In genomic region chr17:3959295-3959899, GRCh38 we compare ENCODE assay signal across 9 cellular contexts. TPM values are rescaled to one million over a fixed set of nuclear protein-coding genes. Genes with fewer than 3 reads are reported as not detected.
DNase-seq lines count a peak whose midpoint lies in the region; ATAC-seq and TF ChIP-seq lines count a peak whose summit lies in the region.
"Had no signal": no experiment of that assay in that cellular context is flagged by ENCODE, and none has a peak within 500 bp of the region (broad histone marks: within the 10 kb centered on the region; RNA-seq: fewer than 3 reads in every experiment).

No MANE protein-coding gene starts in this region.

- no peak for TF ChIP-seq CTCF in AG04450 (IDR thresholded peaks at IDR 0.05; ENCODE audit: low read depth, low read length)

- peaks cover 0 to 3% (median 2%) of the 10 kb centered on the region in 3 donors for H3K27me3 Mint-ChIP-seq in immature natural killer cell (ENCODE audit: low read depth in 3 of 3)

- CTCF ChIA-PET in AG04450 (lab: Charles Lee) = no interaction called here

- POLR2A ChIA-PET in AG04450 (lab: Yijun Ruan, JAX) = no interaction called here

- DNase-seq in AG04450 (ENCODE audit: low read depth, low spot score) = peak; percentile 43
- peak; percentile 42 for DNase-seq in HCEC 1CT
- peak; percentile 65 to 82 for DNase-seq in SJSA1 (ENCODE audit: low read depth in 1 of 2, low spot score in 2 of 2)
- DNase-seq in immature natural killer cell = no peak
- DNase-seq in D341Med (ENCODE audit: low spot score) = no peak
- DNase-seq: activated gamma-delta T cell treated with Interleukin-2 at 50 U/mL for 16 hours had no signal

- no peaks in the 10 kb centered on the region; the same call in 1 of the 2 replicates for H3K9me3 ChIP-seq in AG04450 (ENCODE audit: control insufficient read depth, insufficient read depth, low read length)
- no peaks in the 10 kb centered on the region for H3K9me3 ChIP-seq in SJSA1 (replicated peaks)

- no peak overlapping the region for H3K4me3 ChIP-seq in AG04450 (ENCODE audit: low read depth, low read length)
- no peak overlapping the region for H3K4me3 ChIP-seq in SJSA1

- peak overlapping the region; percentile 50 to 91 (median 75) for H3K27ac Mint-ChIP-seq in immature natural killer cell

- peaks cover 66 to 75% of the 10 kb centered on the region in 2 donors for H3K4me1 Mint-ChIP-seq in immature natural killer cell

- H3K4me3 Mint-ChIP-seq in immature natural killer cell = peak overlapping the region in 2 of 5 donors; percentile 40 to 41

- H3K36me3 ChIP-seq in SJSA1 = no peaks in the 10 kb centered on the region

- H3K27ac ChIP-seq in AG04450 (ENCODE audit: low read depth, low read length) (no peak overlapping the region), SJSA1 (no peak overlapping the region)

- H3K9me3 Mint-ChIP-seq in immature natural killer cell = no peaks in the 10 kb centered on the region

- H3K36me3 Mint-ChIP-seq in immature natural killer cell = peaks cover 0 to 8% (median 0%) of the 10 kb centered on the region in 3 donors

- no peak for ATAC-seq in HG02852 (IDR thresholded peaks at IDR 0.05; ENCODE audit: unreplicated experiment)
- ATAC-seq in HG03095 (IDR thresholded peaks at IDR 0.05; ENCODE audit: unreplicated experiment) = no peak
- ATAC-seq in GM18858 (IDR thresholded peaks at IDR 0.05; ENCODE audit: unreplicated experiment) = no peak

- peaks cover 18% of the 10 kb centered on the region for H3K4me1 ChIP-seq in SJSA1 (replicated peaks)

- H3K27me3 ChIP-seq in AG04450 (ENCODE audit: control insufficient read depth, insufficient read depth, low read length) (peaks cover 23% of the 10 kb centered on the region), SJSA1 (replicated peaks) (peaks cover 11% of the 10 kb centered on the region)

RNA-seq across cellular contexts. Expression of gene ATP2A3, which starts 4.8 kb away (rescaled TPM):
- polyA plus RNA-seq in AG04450 (2011; rRNA removed) (0.46 and 0.48 TPM in 2 replicates), immature natural killer cell (100 to 1,000 TPM in 1 of 3 donors, 10 to 100 TPM in 2; 29.6 to 116 (median 35.1) TPM)
- 0.70 and 0.92 TPM in 2 replicates for polyA minus RNA-seq in AG04450 (2011; rRNA and poly(A)+ RNA removed)
- 0.06 and 0.89 TPM in 2 replicates for total RNA-seq in SJSA1 (2014; rRNA removed; shearing (Covaris generic))

RNA-seq across cellular contexts. Expression of gene P2RX1, which starts 43.1 kb away (rescaled TPM):
- polyA plus RNA-seq in AG04450 (2011; rRNA removed) = 0.05 TPM in 1 of 2 replicates, not detected in the other
- polyA minus RNA-seq in AG04450 (2011; rRNA and poly(A)+ RNA removed) = not detected in 2 replicates
- 5.1 and 9.6 TPM in 2 replicates for total RNA-seq in SJSA1 (2014; rRNA removed; shearing (Covaris generic))
- polyA plus RNA-seq in immature natural killer cell = under 1 TPM in 1 of 3 donors, not detected in 2; 0.33 TPM

Comparison
In these comparisons a context has a peak if more than half of its experiments do, and no peak if none do; other contexts are left out.
1. DNase-seq: peak in AG04450 (single experiment), HCEC 1CT (single experiment) and SJSA1 (2 of 2); none in immature natural killer cell (0 of 3) and D341Med (single experiment).
2. RNA of gene ATP2A3, which starts 4.8 kb away (polyA plus RNA-seq): 29.6 to 116 TPM in immature natural killer cell; 0.46 to 0.48 TPM in AG04450; every median in the first group is over 10 times any median in the second.